ENCODE assay signal across 1 cellular context in the genomic region with DNA sequence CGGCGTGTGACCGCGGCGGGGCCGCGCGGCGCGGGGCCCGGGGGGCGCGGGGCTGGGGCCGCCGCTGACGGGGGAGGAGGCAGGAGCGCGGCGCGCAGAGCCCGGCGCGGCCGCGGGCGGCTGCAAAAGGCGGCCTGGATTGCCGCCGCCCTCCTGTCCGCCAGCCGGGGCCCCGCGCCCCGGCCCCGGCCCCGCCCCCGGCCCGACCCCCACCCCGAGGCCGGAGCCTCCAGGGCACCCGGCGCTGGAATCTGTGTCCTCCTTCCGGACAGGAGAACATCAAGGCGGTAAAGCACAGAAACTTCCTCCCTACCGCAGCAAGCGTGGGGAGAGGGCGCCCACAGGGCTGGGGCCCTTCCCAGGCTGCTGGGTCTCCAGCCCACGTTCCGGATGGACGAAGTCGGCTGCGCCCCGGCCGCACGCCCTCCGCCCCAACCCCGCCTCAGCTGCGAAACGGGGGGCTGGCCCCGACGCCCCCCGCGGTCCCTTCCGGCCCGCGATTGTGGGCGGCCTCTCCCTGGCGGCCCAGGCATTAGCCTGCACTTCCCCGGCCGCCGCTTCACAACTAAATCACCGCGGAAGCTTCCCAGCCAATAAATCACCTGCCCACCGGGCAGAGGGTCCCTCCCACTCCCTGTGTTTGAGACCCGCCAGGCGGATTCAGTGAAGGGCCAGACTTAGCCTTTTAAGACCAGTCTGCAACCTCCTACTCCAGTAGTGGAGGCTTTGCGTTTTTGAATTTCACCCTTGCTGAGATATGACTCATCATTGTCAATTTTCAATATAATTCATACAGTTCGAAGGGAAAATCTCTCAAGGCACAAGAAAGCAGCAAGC.
TF ChIP-seq lines count a peak whose summit lies in the region.

No MANE protein-coding gene starts in this region.

TF ChIP-seq in HepG2, 621 proteins besides CTCF, POLR2A, EP300 and RAD21 (continued from another document):
- TF ChIP-seq ZNF629 (CRISPR knock-in tag; conservative IDR thresholded peaks at IDR 0.05) = peak; percentile 27; the same call in 1 of the 2 replicates
- no peak for TF ChIP-seq MAZ (IDR thresholded peaks at IDR 0.05; ENCODE audit: borderline replicate concordance, low read depth, low read length)
- TF ChIP-seq MAZ (CRISPR knock-in tag; IDR thresholded peaks at IDR 0.05; ENCODE audit: low read depth) = peak; percentile 24; the same call in 1 of the 2 replicates
- TF ChIP-seq, protein P1, sequence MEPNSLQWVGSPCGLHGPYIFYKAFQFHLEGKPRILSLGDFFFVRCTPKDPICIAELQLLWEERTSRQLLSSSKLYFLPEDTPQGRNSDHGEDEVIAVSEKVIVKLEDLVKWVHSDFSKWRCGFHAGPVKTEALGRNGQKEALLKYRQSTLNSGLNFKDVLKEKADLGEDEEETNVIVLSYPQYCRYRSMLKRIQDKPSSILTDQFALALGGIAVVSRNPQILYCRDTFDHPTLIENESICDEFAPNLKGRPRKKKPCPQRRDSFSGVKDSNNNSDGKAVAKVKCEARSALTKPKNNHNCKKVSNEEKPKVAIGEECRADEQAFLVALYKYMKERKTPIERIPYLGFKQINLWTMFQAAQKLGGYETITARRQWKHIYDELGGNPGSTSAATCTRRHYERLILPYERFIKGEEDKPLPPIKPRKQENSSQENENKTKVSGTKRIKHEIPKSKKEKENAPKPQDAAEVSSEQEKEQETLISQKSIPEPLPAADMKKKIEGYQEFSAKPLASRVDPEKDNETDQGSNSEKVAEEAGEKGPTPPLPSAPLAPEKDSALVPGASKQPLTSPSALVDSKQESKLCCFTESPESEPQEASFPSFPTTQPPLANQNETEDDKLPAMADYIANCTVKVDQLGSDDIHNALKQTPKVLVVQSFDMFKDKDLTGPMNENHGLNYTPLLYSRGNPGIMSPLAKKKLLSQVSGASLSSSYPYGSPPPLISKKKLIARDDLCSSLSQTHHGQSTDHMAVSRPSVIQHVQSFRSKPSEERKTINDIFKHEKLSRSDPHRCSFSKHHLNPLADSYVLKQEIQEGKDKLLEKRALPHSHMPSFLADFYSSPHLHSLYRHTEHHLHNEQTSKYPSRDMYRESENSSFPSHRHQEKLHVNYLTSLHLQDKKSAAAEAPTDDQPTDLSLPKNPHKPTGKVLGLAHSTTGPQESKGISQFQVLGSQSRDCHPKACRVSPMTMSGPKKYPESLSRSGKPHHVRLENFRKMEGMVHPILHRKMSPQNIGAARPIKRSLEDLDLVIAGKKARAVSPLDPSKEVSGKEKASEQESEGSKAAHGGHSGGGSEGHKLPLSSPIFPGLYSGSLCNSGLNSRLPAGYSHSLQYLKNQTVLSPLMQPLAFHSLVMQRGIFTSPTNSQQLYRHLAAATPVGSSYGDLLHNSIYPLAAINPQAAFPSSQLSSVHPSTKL (CRISPR knock-in tag; IDR thresholded peaks at IDR 0.05) = peak; percentile 10; the same call in 1 of the 2 replicates
- TF ChIP-seq, protein P2, sequence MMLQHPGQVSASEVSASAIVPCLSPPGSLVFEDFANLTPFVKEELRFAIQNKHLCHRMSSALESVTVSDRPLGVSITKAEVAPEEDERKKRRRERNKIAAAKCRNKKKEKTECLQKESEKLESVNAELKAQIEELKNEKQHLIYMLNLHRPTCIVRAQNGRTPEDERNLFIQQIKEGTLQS (CRISPR knock-in tag; IDR thresholded peaks at IDR 0.05) = no peak
- peak; percentile 34 for TF ChIP-seq PHF8 (CRISPR knock-in tag; IDR thresholded peaks at IDR 0.05)
- no peak for TF ChIP-seq SMYD3 (CRISPR knock-in tag; IDR thresholded peaks at IDR 0.05)
- no peak for TF ChIP-seq FLYWCH1 (CRISPR knock-in tag; IDR thresholded peaks at IDR 0.05)
- TF ChIP-seq, protein P3, sequence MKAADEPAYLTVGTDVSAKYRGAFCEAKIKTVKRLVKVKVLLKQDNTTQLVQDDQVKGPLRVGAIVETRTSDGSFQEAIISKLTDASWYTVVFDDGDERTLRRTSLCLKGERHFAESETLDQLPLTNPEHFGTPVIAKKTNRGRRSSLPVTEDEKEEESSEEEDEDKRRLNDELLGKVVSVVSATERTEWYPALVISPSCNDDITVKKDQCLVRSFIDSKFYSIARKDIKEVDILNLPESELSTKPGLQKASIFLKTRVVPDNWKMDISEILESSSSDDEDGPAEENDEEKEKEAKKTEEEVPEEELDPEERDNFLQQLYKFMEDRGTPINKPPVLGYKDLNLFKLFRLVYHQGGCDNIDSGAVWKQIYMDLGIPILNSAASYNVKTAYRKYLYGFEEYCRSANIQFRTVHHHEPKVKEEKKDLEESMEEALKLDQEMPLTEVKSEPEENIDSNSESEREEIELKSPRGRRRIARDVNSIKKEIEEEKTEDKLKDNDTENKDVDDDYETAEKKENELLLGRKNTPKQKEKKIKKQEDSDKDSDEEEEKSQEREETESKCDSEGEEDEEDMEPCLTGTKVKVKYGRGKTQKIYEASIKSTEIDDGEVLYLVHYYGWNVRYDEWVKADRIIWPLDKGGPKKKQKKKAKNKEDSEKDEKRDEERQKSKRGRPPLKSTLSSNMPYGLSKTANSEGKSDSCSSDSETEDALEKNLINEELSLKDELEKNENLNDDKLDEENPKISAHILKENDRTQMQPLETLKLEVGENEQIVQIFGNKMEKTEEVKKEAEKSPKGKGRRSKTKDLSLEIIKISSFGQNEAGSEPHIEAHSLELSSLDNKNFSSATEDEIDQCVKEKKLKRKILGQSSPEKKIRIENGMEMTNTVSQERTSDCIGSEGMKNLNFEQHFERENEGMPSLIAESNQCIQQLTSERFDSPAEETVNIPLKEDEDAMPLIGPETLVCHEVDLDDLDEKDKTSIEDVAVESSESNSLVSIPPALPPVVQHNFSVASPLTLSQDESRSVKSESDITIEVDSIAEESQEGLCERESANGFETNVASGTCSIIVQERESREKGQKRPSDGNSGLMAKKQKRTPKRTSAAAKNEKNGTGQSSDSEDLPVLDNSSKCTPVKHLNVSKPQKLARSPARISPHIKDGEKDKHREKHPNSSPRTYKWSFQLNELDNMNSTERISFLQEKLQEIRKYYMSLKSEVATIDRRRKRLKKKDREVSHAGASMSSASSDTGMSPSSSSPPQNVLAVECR (CRISPR knock-in tag; IDR thresholded peaks at IDR 0.05; ENCODE audit: borderline replicate concordance) = peak; percentile 55
- peak; percentile 36; the same call in 1 of the 2 replicates for TF ChIP-seq ZNF777 (CRISPR knock-in tag; IDR thresholded peaks at IDR 0.05)
- TF ChIP-seq, protein P4, sequence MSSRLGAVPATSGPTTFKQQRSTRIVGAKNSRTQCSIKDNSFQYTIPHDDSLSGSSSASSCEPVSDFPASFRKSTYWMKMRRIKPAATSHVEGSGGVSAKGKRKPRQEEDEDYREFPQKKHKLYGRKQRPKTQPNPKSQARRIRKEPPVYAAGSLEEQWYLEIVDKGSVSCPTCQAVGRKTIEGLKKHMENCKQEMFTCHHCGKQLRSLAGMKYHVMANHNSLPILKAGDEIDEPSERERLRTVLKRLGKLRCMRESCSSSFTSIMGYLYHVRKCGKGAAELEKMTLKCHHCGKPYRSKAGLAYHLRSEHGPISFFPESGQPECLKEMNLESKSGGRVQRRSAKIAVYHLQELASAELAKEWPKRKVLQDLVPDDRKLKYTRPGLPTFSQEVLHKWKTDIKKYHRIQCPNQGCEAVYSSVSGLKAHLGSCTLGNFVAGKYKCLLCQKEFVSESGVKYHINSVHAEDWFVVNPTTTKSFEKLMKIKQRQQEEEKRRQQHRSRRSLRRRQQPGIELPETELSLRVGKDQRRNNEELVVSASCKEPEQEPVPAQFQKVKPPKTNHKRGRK (CRISPR knock-in tag; IDR thresholded peaks at IDR 0.05) = no peak
- no peak for TF ChIP-seq ZSCAN9 (CRISPR knock-in tag; IDR thresholded peaks at IDR 0.05; ENCODE audit: borderline replicate concordance)
- no peak for TF ChIP-seq HNRNPUL1 (IDR thresholded peaks at IDR 0.05; ENCODE audit: low read depth, low read length)
- TF ChIP-seq ZNF235 (CRISPR knock-in tag; IDR thresholded peaks at IDR 0.05; ENCODE audit: borderline replicate concordance) = 0 out of 2 replicates have a peak, but pooled peaks have one; percentile 39
- TF ChIP-seq GATAD2A (CRISPR knock-in tag; IDR thresholded peaks at IDR 0.05) = peak; percentile 48; the same call in 1 of the 2 replicates
- no peak for TF ChIP-seq ZNF616 (CRISPR knock-in tag; IDR thresholded peaks at IDR 0.05; ENCODE audit: low read depth)
- TF ChIP-seq AGO2 (optimal IDR thresholded peaks at IDR 0.05; ENCODE audit: low read depth, low read length) = peak; percentile 61
- TF ChIP-seq, protein P5, sequence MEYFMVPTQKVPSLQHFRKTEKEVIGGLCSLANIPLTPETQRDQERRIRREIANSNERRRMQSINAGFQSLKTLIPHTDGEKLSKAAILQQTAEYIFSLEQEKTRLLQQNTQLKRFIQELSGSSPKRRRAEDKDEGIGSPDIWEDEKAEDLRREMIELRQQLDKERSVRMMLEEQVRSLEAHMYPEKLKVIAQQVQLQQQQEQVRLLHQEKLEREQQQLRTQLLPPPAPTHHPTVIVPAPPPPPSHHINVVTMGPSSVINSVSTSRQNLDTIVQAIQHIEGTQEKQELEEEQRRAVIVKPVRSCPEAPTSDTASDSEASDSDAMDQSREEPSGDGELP (IDR thresholded peaks at IDR 0.05; ENCODE audit: borderline replicate concordance, low read depth) = peak; percentile 23; the same call in 1 of the 2 replicates
- TF ChIP-seq SCMH1 (CRISPR knock-in tag; IDR thresholded peaks at IDR 0.05; ENCODE audit: borderline replicate concordance) = no peak
- peak; percentile 40 for TF ChIP-seq TAF15 (IDR thresholded peaks at IDR 0.05; ENCODE audit: low read depth, low read length, poor library complexity, severe bottlenecking)
- TF ChIP-seq, protein P6, sequence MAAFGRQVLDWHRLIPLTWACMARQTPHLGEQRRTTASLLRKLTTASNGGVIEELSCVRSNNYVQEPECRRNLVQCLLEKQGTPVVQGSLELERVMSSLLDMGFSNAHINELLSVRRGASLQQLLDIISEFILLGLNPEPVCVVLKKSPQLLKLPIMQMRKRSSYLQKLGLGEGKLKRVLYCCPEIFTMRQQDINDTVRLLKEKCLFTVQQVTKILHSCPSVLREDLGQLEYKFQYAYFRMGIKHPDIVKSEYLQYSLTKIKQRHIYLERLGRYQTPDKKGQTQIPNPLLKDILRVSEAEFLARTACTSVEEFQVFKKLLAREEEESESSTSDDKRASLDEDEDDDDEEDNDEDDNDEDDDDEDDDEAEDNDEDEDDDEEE (CRISPR knock-in tag; IDR thresholded peaks at IDR 0.05) = peak; percentile 85; the same call in 1 of the 2 replicates
- peak; percentile 18; the same call in 1 of the 2 replicates for TF ChIP-seq NKX3-1 (CRISPR knock-in tag; IDR thresholded peaks at IDR 0.05)
- no peak for TF ChIP-seq RFX1 (IDR thresholded peaks at IDR 0.05)
- peak; percentile 63 for TF ChIP-seq PHF21A (CRISPR knock-in tag; IDR thresholded peaks at IDR 0.05)
- TF ChIP-seq NFRKB (IDR thresholded peaks at IDR 0.05) = no peak
- TF ChIP-seq REL (CRISPR knock-in tag; conservative IDR thresholded peaks at IDR 0.05) = no peak
- no peak for TF ChIP-seq ZNF367 (CRISPR knock-in tag; IDR thresholded peaks at IDR 0.05; ENCODE audit: borderline replicate concordance)
- TF ChIP-seq DNMT1 (CRISPR knock-in tag; IDR thresholded peaks at IDR 0.05) = no peak
- TF ChIP-seq ZNF737 (CRISPR knock-in tag; IDR thresholded peaks at IDR 0.05; ENCODE audit: borderline replicate concordance) = no peak
- TF ChIP-seq U2AF2 (IDR thresholded peaks at IDR 0.05; ENCODE audit: low read depth, low read length) = no peak
